ENCODE assay signal across 8 cellular contexts in the genomic region with DNA sequence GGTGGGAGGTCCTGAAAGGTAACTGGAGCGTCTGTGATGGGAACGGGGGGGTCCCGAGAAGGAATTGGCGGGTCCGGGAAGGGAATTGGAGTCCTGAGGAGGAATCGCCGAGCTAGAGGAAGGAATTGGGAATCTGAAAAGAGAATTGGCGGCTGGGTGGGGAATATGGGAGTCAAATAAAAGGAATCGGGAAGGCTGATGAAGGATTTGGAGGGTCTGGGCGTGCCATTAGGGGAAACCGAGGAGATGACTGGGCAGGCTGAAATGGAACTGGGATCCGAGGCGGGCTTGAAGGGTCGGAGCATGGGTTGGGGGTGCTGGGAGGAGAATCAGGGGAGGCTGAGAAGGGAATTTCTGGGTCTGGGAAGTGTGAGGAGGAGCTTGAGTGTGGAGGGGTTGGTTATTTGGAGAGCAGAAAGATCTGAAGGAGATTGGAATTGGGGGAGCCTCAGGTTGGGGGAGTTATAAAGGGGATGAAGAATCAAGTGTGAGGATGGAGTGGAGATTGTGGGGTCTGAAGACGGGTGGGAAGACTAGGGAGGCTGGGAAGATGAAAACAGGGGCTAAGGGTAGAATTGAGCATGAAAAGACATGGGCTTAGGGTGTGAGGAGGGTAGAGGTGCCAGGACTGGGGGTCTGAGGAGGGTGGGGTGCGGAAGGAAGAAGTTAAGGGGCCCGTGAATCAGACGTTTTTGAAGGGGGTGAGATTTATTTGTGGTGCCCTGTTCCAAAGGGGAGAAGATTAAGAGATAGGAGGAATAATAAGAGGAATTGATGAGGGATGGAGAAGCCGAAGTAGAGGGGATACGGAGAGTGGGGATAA. TPM values are rescaled to one million over a fixed set of nuclear protein-coding genes. Genes with fewer than 3 reads are reported as not detected.
DNase-seq lines count a peak whose midpoint lies in the region; ATAC-seq and TF ChIP-seq lines count a peak whose summit lies in the region.

No MANE protein-coding gene starts in this region.

- in situ Hi-C loops in GM23248 (cut with MboI) = no loop called here

- ATAC-seq in GM21576 (IDR thresholded peaks at IDR 0.05; ENCODE audit: unreplicated experiment) (no peak), HG03457 (IDR thresholded peaks at IDR 0.05; ENCODE audit: unreplicated experiment) (no peak)

- H3K4me1 ChIP-seq in GM23248 (ENCODE audit: insufficient read depth) = peaks cover 31% of the 10 kb centered on the region
- H3K4me1 ChIP-seq in SJCRH30 = peaks cover 24% of the 10 kb centered on the region
- peaks cover 32 to 71% (median 34%) of the 10 kb centered on the region in 3 donors for H3K4me1 ChIP-seq in esophagus squamous epithelium
- H3K4me1 ChIP-seq in rectal smooth muscle tissue (ENCODE audit: control insufficient read depth, insufficient read depth, low read length) = peaks cover 23% of the 10 kb centered on the region

- H3F3A ChIP-seq in GM23248 (ENCODE audit: insufficient read depth) = peaks cover 46% of the 10 kb centered on the region

- H3K79me2 ChIP-seq in GM23248 (ENCODE audit: insufficient read depth) = peaks cover 57% of the 10 kb centered on the region

- H3K4me2 ChIP-seq in GM23248 (ENCODE audit: unreplicated experiment) = peak overlapping the region; percentile 84

- H3K9me2 ChIP-seq in GM23248 (ENCODE audit: insufficient read depth) = no peaks in the 10 kb centered on the region

- H2AFZ ChIP-seq in GM23248 = no peak overlapping the region

- H3K9ac ChIP-seq in GM23248 (peak overlapping the region; percentile 98), rectal smooth muscle tissue (ENCODE audit: low read length) (peak overlapping the region; percentile 82)

- intact Hi-C loops in esophagus squamous epithelium (cut with DNase I) = loop anchor here (10.0 kb wide), 1 partner anchor 57 kb away; no protein-coding TSS in a partner anchor

- no peaks in the 10 kb centered on the region for H4K20me1 ChIP-seq in GM23248 (ENCODE audit: insufficient read depth)

- no peak for TF ChIP-seq POLR2A in esophagus squamous epithelium (IDR thresholded peaks at IDR 0.05)

- H3K4me3 ChIP-seq in GM23248 = peak overlapping the region; percentile 99
- H3K4me3 ChIP-seq in SJCRH30 = peak overlapping the region; percentile 77
- peak overlapping the region; percentile 74 to 99 (median 94) for H3K4me3 ChIP-seq in esophagus squamous epithelium
- H3K4me3 ChIP-seq in rectal smooth muscle tissue (ENCODE audit: low read length) = peak overlapping the region; percentile 75

- DNase-seq in GM23248 (peak; percentile 34), SJCRH30 (peak in 1 of 2 experiments; percentile 43), esophagus squamous epithelium (lab: John Stamatoyannopoulos, UW) (no peak), SKM-1 (lab: John Stamatoyannopoulos, UW; ENCODE audit: unreplicated experiment) (no peak), NCI-H226 (no peak)

- H3K27me3 ChIP-seq in GM23248 (replicated peaks; ENCODE audit: insufficient read depth) (no peaks in the 10 kb centered on the region), SJCRH30 (no peaks in the 10 kb centered on the region), esophagus squamous epithelium (no peaks in the 10 kb centered on the region), rectal smooth muscle tissue (ENCODE audit: control insufficient read depth, insufficient read depth, low read length) (no peaks in the 10 kb centered on the region)

- H3K9me3 ChIP-seq in GM23248 (ENCODE audit: low read depth) = no peaks in the 10 kb centered on the region
- H3K9me3 ChIP-seq in SJCRH30 (replicated peaks) = no peaks in the 10 kb centered on the region
- H3K9me3 ChIP-seq in esophagus squamous epithelium = no peaks in the 10 kb centered on the region

- H3K27ac ChIP-seq in GM23248 = peak overlapping the region; percentile 97
- H3K27ac ChIP-seq in SJCRH30 = peak overlapping the region; percentile 51
- H3K27ac ChIP-seq in esophagus squamous epithelium = peak overlapping the region; percentile 97 to 100 (median 98)
- H3K27ac ChIP-seq in rectal smooth muscle tissue (ENCODE audit: low read depth, low read length) = peak overlapping the region; percentile 93

- no peak for TF ChIP-seq CTCF in esophagus squamous epithelium (IDR thresholded peaks at IDR 0.05)

- H3K36me3 ChIP-seq in GM23248 (ENCODE audit: low read depth) (no peaks in the 10 kb centered on the region), SJCRH30 (no peaks in the 10 kb centered on the region), esophagus squamous epithelium (no peaks in the 10 kb centered on the region), rectal smooth muscle tissue (ENCODE audit: control insufficient read depth, insufficient read depth, low read length) (no peaks in the 10 kb centered on the region)

- WGBS in GM23248 (ENCODE audit: low coverage in 1 of 2, low lambda C conversion rate in 2 of 2, missing lambda C conversion rate in 2 of 2), 2 experiments = 1% methylated on average over 16 to 20 of the region's 20 CpGs
- WGBS in esophagus squamous epithelium, 2 donors = 0 to 1% methylated on average over 20 of the region's 20 CpGs

RNA-seq across cellular contexts. Expression of gene ACTN4, which starts 0.7 kb away (rescaled TPM):
- 467 and 477 TPM in 2 replicates for total RNA-seq in GM23248 (2014; rRNA removed; shearing (Covaris generic))
- 84.6 and 85.7 TPM in 2 replicates for polyA plus RNA-seq in GM23248 (2016; fragmentation: Nextera tagmentation; extraction: Ambion mirVana)
- total RNA-seq in SJCRH30 (2014; rRNA removed; shearing (Covaris generic)) = 166 and 192 TPM in 2 replicates
- total RNA-seq in esophagus squamous epithelium = 100 to 1,000 TPM; 302 to 705 (median 414) TPM

RNA-seq across cellular contexts. Expression of gene EIF3K, which starts 29.2 kb away (rescaled TPM):
- 270 and 295 TPM in 2 replicates for total RNA-seq in GM23248 (2014; rRNA removed; shearing (Covaris generic))
- polyA plus RNA-seq in GM23248 (2016; fragmentation: Nextera tagmentation; extraction: Ambion mirVana) = 143 and 151 TPM in 2 replicates
- 320 and 322 TPM in 2 replicates for total RNA-seq in SJCRH30 (2014; rRNA removed; shearing (Covaris generic))
- 100 to 1,000 TPM; 437 to 578 (median 516) TPM for total RNA-seq in esophagus squamous epithelium

RNA-seq across cellular contexts. Expression of gene MAP4K1, which starts 30.4 kb away (rescaled TPM):
- not detected in 2 replicates for total RNA-seq in GM23248 (2014; rRNA removed; shearing (Covaris generic))
- 0.63 and 1.0 TPM in 2 replicates for polyA plus RNA-seq in GM23248 (2016; fragmentation: Nextera tagmentation; extraction: Ambion mirVana)
- 1.2 and 1.5 TPM in 2 replicates for total RNA-seq in SJCRH30 (2014; rRNA removed; shearing (Covaris generic))
- total RNA-seq in esophagus squamous epithelium = 1 to 10 TPM; 1.5 to 4.2 (median 2.7) TPM
